In genomic region chr15:72203507-72203837, GRCh38 we compare ENCODE assay signal across 9 cellular contexts. TPM values are rescaled to one million over a fixed set of nuclear protein-coding genes. Genes with fewer than 3 reads are reported as not detected.
A peak's percentile ranks its signal among the peaks of the same experiment; 100 is the strongest.
DNase-seq lines count a peak whose midpoint lies in the region; ATAC-seq and TF ChIP-seq lines count a peak whose summit lies in the region.
"Had no signal": no experiment of that assay in that cellular context is flagged by ENCODE, and none has a peak within 500 bp of the region (broad histone marks: within the 10 kb centered on the region; RNA-seq: fewer than 3 reads in every experiment).

No MANE protein-coding gene starts in this region.

- ATAC-seq in activated naive CD4-positive, alpha-beta T cell treated with anti-CD3 and anti-CD28 coated beads, Interleukin-2, amount 50 U/mL, for 72 hours = no peak

- TF ChIP-seq POLR2A in breast epithelium (IDR thresholded peaks at IDR 0.05) (no peak), Peyer's patch (IDR thresholded peaks at IDR 0.05) (no peak)

- H3K36me3 Mint-ChIP-seq in activated naive CD4-positive, alpha-beta T cell treated with anti-CD3 and anti-CD28 coated beads, Interleukin-2, amount 50 U/mL, for 72 hours = peaks cover 59 to 63% of the 10 kb centered on the region in 2 donors

- H3K27me3 ChIP-seq in breast epithelium = no peaks in the 10 kb centered on the region
- H3K27me3 ChIP-seq in kidney epithelial cell (ENCODE audit: control insufficient read depth, insufficient read depth, low read length) = no peaks in the 10 kb centered on the region
- H3K27me3 ChIP-seq in Peyer's patch = no peaks in the 10 kb centered on the region

- DNase-seq in activated naive CD4-positive, alpha-beta T cell treated with anti-CD3 and anti-CD28 coated beads, Interleukin-2, amount 50 U/mL, for 72 hours (ENCODE audit: low spot score in 2 of 2) = no peak
- DNase-seq in activated naive CD4-positive, alpha-beta T cell (lab: John Stamatoyannopoulos, UW) = no peak
- DNase-seq in breast epithelium (ENCODE audit: low spot score in 2 of 2) = peak; percentile 66 to 89
- peak; percentile 85 for DNase-seq in kidney epithelial cell (ENCODE audit: low read depth)
- peak; percentile 84 for DNase-seq in ureter (ENCODE audit: low spot score)
- DNase-seq in activated CD4-positive, alpha-beta T cell treated with anti-CD3 and anti-CD28 coated beads, Interleukin-2, amount 50 U/mL, for 4 hours = no peak
- DNase-seq in Peyer's patch = no peak
- DNase-seq in NCI-H1436 treated with DMSO at 0.1 percent for 48 hours (lab: John Stamatoyannopoulos, UW) = no peak
- DNase-seq: right lobe of liver had no signal

- H3K9me3 Mint-ChIP-seq in activated naive CD4-positive, alpha-beta T cell treated with anti-CD3 and anti-CD28 coated beads, Interleukin-2, amount 50 U/mL, for 72 hours = no peaks in the 10 kb centered on the region

- H3K4me1 ChIP-seq in breast epithelium (peaks cover 6 to 12% of the 10 kb centered on the region in 2 donors), Peyer's patch (peaks cover 0 to 27% (median 0%) of the 10 kb centered on the region in 4 donors)
- H3K4me1 ChIP-seq: right lobe of liver had no signal

- H3K9me3 ChIP-seq in breast epithelium (no peaks in the 10 kb centered on the region), Peyer's patch (no peaks in the 10 kb centered on the region)
- H3K9me3 ChIP-seq: right lobe of liver had no signal

- TF ChIP-seq CTCF in breast epithelium (IDR thresholded peaks at IDR 0.05) = no peak
- no peak for TF ChIP-seq CTCF in kidney epithelial cell (IDR thresholded peaks at IDR 0.05; ENCODE audit: insufficient read depth, low read length, poor library complexity, severe bottlenecking)
- TF ChIP-seq CTCF in Peyer's patch (IDR thresholded peaks at IDR 0.05) = no peak

- peaks cover 33% of the 10 kb centered on the region for H3K36me3 ChIP-seq in breast epithelium
- H3K36me3 ChIP-seq in kidney epithelial cell (ENCODE audit: control insufficient read depth, insufficient read depth, low read length) = peaks cover 26% of the 10 kb centered on the region
- peaks cover 0 to 95% (median 5%) of the 10 kb centered on the region in 3 donors for H3K36me3 ChIP-seq in Peyer's patch

- intact Hi-C loops in breast epithelium (cut with DNase I; ENCODE audit: low total_unique reads) = loop anchor here (10.0 kb wide), 1 partner anchor 71 kb away; the partner anchor contains the start of gene PARP6

- no peak overlapping the region for H3K4me3 ChIP-seq in breast epithelium
- no peak overlapping the region for H3K4me3 ChIP-seq in kidney epithelial cell (ENCODE audit: low read depth, low read length)
- H3K4me3 ChIP-seq in Peyer's patch = no peak overlapping the region
- H3K4me3 ChIP-seq: right lobe of liver had no signal

- H3K27ac ChIP-seq in breast epithelium (peak overlapping the region; percentile 72 to 78), Peyer's patch (peak overlapping the region in 2 of 4 donors; percentile 8 to 31)
- H3K27ac ChIP-seq: right lobe of liver had no signal

- H3K27ac Mint-ChIP-seq in activated naive CD4-positive, alpha-beta T cell treated with anti-CD3 and anti-CD28 coated beads, Interleukin-2, amount 50 U/mL, for 72 hours = peak overlapping the region; percentile 74 to 85

RNA-seq across cellular contexts. Expression of gene GRAMD2A, which starts 5.9 kb away (rescaled TPM):
- total RNA-seq in activated naive CD4-positive, alpha-beta T cell treated with anti-CD3 and anti-CD28 coated beads, Interleukin-2, amount 50 U/mL, for 72 hours = not detected
- total RNA-seq in breast epithelium (10 to 100 TPM in 2 of 3 donors, under 1 TPM in 1; 0.16 to 52.5 (median 18.7) TPM), kidney epithelial cell (0.89 and 2.4 TPM in 2 replicates), ureter (3.1 TPM), Peyer's patch (10 to 100 TPM in 3 of 4 donors, 1 to 10 TPM in 1; 3.3 to 27.8 (median 20.4) TPM)
- total RNA-seq: right lobe of liver had no signal

RNA-seq across cellular contexts. Expression of gene PKM, which starts 27.5 kb away (rescaled TPM):
- 1,000 to 10,000 TPM; 1,316 to 2,692 TPM for total RNA-seq in activated naive CD4-positive, alpha-beta T cell treated with anti-CD3 and anti-CD28 coated beads, Interleukin-2, amount 50 U/mL, for 72 hours
- total RNA-seq in breast epithelium = 100 to 1,000 TPM; 212 to 476 (median 367) TPM
- total RNA-seq in kidney epithelial cell = 879 and 883 TPM in 2 replicates
- 1,020 TPM for total RNA-seq in ureter
- total RNA-seq in Peyer's patch = 100 to 1,000 TPM; 307 to 392 (median 318) TPM

Comparison
In these comparisons a context has a peak if more than half of its experiments do, and no peak if none do; other contexts are left out.
1. DNase-seq: peak in breast epithelium (2 of 2), kidney epithelial cell (single experiment) and ureter (single experiment); none in activated naive CD4-positive, alpha-beta T cell treated with anti-CD3 and anti-CD28 coated beads, Interleukin-2, amount 50 U/mL, for 72 hours (0 of 2), activated naive CD4-positive, alpha-beta T cell (0 of 4), activated CD4-positive, alpha-beta T cell treated with anti-CD3 and anti-CD28 coated beads, Interleukin-2, amount 50 U/mL, for 4 hours (0 of 2), Peyer's patch (0 of 3) and NCI-H1436 treated with DMSO at 0.1 percent for 48 hours (single experiment).